In the genomic region with DNA sequence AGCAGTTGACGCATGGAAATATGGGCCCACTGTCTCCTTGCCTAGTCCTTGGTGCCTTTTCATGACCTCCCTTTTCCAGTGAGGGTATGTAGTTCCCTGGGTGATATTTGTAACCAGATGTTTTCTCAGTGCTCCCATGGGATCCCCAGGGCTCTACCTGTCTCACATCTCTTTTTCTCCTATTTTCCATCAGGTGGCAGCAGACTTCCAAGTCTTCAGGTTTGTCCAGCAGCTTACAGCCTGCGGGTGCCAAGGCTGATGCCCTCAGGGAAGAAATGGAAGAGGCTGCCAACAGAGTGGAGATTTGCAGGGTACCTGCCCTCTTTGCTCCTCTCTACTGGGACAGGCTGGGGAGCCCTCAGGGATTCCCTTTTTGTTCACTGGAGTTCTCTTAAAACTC, we compare ENCODE assay signal across 9 cellular contexts.
DNase-seq lines count a peak whose midpoint lies in the region; ATAC-seq and TF ChIP-seq lines count a peak whose summit lies in the region.
"Had no signal": no experiment of that assay in that cellular context is flagged by ENCODE, and none has a peak within 500 bp of the region (broad histone marks: within the 10 kb centered on the region; RNA-seq: fewer than 3 reads in every experiment).

No MANE protein-coding gene starts in this region.

- no peaks in the 10 kb centered on the region for H3K36me3 ChIP-seq in right lobe of liver
- H3K36me3 ChIP-seq in prostate gland: no peaks in the 10 kb centered on the region

- TF ChIP-seq CTCF in LNCaP clone FGC (IDR thresholded peaks at IDR 0.05; ENCODE audit: control insufficient read depth, extremely low read depth, insufficient read depth): peak; percentile 69
- TF ChIP-seq CTCF in right lobe of liver (IDR thresholded peaks at IDR 0.05): peak; percentile 40 to 65 (median 64)
- peak in 1 of 4 experiments; percentile 16 for TF ChIP-seq CTCF in prostate gland (IDR thresholded peaks at IDR 0.05)

- H3K27ac ChIP-seq in right lobe of liver (no peak overlapping the region), prostate gland (no peak overlapping the region)
- H3K27ac ChIP-seq: body of pancreas had no signal

- H3K27me3 Mint-ChIP-seq in activated CD4-positive, alpha-beta T cell treated with anti-CD3 and anti-CD28 coated beads for 36 hours: no peaks in the 10 kb centered on the region

- H3K36me3 Mint-ChIP-seq in activated CD4-positive, alpha-beta T cell treated with anti-CD3 and anti-CD28 coated beads for 36 hours (ENCODE audit: low read depth): no peaks in the 10 kb centered on the region

- no peak for TF ChIP-seq POLR2A in right lobe of liver (IDR thresholded peaks at IDR 0.05)
- no peak for TF ChIP-seq POLR2A in prostate gland (IDR thresholded peaks at IDR 0.05)

- H3K27me3 ChIP-seq in right lobe of liver (no peaks in the 10 kb centered on the region), prostate gland (replicated peaks; ENCODE audit: insufficient read depth) (no peaks in the 10 kb centered on the region)
- H3K27me3 ChIP-seq: body of pancreas had no signal

- H3K9me3 Mint-ChIP-seq in activated CD4-positive, alpha-beta T cell treated with anti-CD3 and anti-CD28 coated beads for 36 hours (ENCODE audit: low read depth): no peaks in the 10 kb centered on the region

- no peak overlapping the region for H3K27ac Mint-ChIP-seq in activated CD4-positive, alpha-beta T cell treated with anti-CD3 and anti-CD28 coated beads for 36 hours

- intact Hi-C loops in right lobe of liver (cut with DNase I) (loop anchor here (5.0 to 10.0 kb wide), 2 partner anchors 74 to 76 kb away; no protein-coding TSS in a partner anchor), prostate gland (cut with DNase I) (no loop called here)
- intact Hi-C loops in activated CD4-positive, alpha-beta T cell treated with anti-CD3 and anti-CD28 coated beads for 36 hours (cut with DNase I, micrococcal nuclease): no loop called here

- CTCF ChIA-PET in activated CD4-positive, alpha-beta T cell treated with anti-CD3 and anti-CD28 coated beads for 36 hours (lab: Charles Lee): no interaction called here

- no peak overlapping the region for H3K4me3 Mint-ChIP-seq in activated CD4-positive, alpha-beta T cell treated with anti-CD3 and anti-CD28 coated beads for 36 hours

- H3K4me3 ChIP-seq in LNCaP clone FGC (ENCODE audit: low read depth, low read length) (no peak overlapping the region), right lobe of liver (no peak overlapping the region), prostate gland (no peak overlapping the region)
- H3K4me3 ChIP-seq: body of pancreas had no signal

- DNase-seq in ELF-1 (ENCODE audit: low read depth, low spot score) (peak; percentile 32), LNCaP clone FGC (ENCODE audit: low read depth) (peak; percentile 22), astrocyte of the hippocampus (ENCODE audit: low read depth, low spot score) (peak; percentile 25), right lobe of liver (peak in 2 of 3 donors; percentile 27 to 50), dedifferentiated amniotic fluid mesenchymal stem cell (ENCODE audit: extremely low spot score) (no peak), prostate gland (ENCODE audit: low spot score) (no peak)
- no peak for DNase-seq in activated CD4-positive, alpha-beta T cell treated with anti-CD3 and anti-CD28 coated beads for 36 hours
- DNase-seq: body of pancreas, MV-4-11 had no signal

- 20% methylated on average over 1 of the region's 2 CpGs for WGBS in right lobe of liver (ENCODE audit: insufficient coverage, low coverage, low lambda C conversion rate, missing lambda C conversion rate)
- 25% methylated on average over 2 of the region's 2 CpGs for WGBS in prostate gland

- H3K4me1 Mint-ChIP-seq in activated CD4-positive, alpha-beta T cell treated with anti-CD3 and anti-CD28 coated beads for 36 hours: no peaks in the 10 kb centered on the region

- POLR2A ChIA-PET in activated CD4-positive, alpha-beta T cell treated with anti-CD3 and anti-CD28 coated beads for 36 hours (lab: Charles Lee): no interaction called here

- H3K9me3 ChIP-seq in right lobe of liver: no peaks in the 10 kb centered on the region
- H3K9me3 ChIP-seq in prostate gland: no peaks in the 10 kb centered on the region
- H3K9me3 ChIP-seq: body of pancreas had no signal

- ATAC-seq in right lobe of liver: peak; percentile 88 to 93 (median 92)
- no peak for ATAC-seq in activated CD4-positive, alpha-beta T cell treated with anti-CD3 and anti-CD28 coated beads for 36 hours
- ATAC-seq: body of pancreas had no signal

- H3K4me1 ChIP-seq in right lobe of liver (no peaks in the 10 kb centered on the region), prostate gland (replicated peaks) (no peaks in the 10 kb centered on the region)
- H3K4me1 ChIP-seq: body of pancreas had no signal

Comparison
In these comparisons a context has a peak if more than half of its experiments do, and no peak if none do; other contexts are left out.
1. DNase-seq: peak in ELF-1 (single experiment), LNCaP clone FGC (single experiment), astrocyte of the hippocampus (single experiment) and right lobe of liver (2 of 3); none in dedifferentiated amniotic fluid mesenchymal stem cell (single experiment), prostate gland (single experiment) and activated CD4-positive, alpha-beta T cell treated with anti-CD3 and anti-CD28 coated beads for 36 hours (single experiment).
2. intact Hi-C loops: an anchor here in right lobe of liver (5.0 to 10.0 kb wide); none called in prostate gland and activated CD4-positive, alpha-beta T cell treated with anti-CD3 and anti-CD28 coated beads for 36 hours.